10 cellular contexts compared by ENCODE assay signal in the genomic region with DNA sequence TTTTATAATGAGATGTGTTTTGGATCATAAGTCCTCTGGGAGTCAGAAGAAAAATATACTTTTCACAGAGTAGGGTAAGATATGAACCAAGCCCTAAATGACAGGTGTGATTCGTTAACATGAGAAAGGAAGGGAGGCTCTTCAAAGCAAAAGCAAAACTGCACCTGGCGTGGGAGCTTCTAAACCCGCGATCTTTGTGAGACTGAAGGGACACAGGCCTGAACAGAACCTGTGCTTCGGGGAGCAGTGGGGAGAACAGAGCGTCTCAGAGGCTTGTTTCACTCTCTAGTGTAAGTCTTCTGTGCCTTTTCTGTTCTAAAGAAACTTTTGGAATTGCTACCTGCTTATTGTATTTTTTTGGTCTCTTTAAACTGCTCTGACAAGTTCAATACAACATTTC.
DNase-seq lines count a peak whose midpoint lies in the region; ATAC-seq lines count a peak whose summit lies in the region.
"Had no signal": no experiment of that assay in that cellular context is flagged by ENCODE, and none has a peak within 500 bp of the region (broad histone marks: within the 10 kb centered on the region; RNA-seq: fewer than 3 reads in every experiment).

No MANE protein-coding gene starts in this region.

- peaks cover 5% of the 10 kb centered on the region for H3K4me1 Mint-ChIP-seq in activated T-cell treated with anti-CD3 and anti-CD28 coated beads, Interleukin-2, amount 50 U/mL, for 24 hours (ENCODE audit: low read depth)
- H3K4me1 Mint-ChIP-seq in stimulated activated naive B cell treated with anti-CD40 and anti-IgM and Interleukin-4, amounts not matched to agents 10 μg/mL and 1 μg/mL and 100 μg/mL, for 72 hours: no peaks in the 10 kb centered on the region

- no peaks in the 10 kb centered on the region for H3K9me3 Mint-ChIP-seq in activated T-cell treated with anti-CD3 and anti-CD28 coated beads, Interleukin-2, amount 50 U/mL, for 24 hours
- no peaks in the 10 kb centered on the region for H3K9me3 Mint-ChIP-seq in stimulated activated naive B cell treated with anti-CD40 and anti-IgM and Interleukin-4, amounts not matched to agents 10 μg/mL and 1 μg/mL and 100 μg/mL, for 72 hours

- peak overlapping the region; percentile 71 for H3K27ac Mint-ChIP-seq in activated T-cell treated with anti-CD3 and anti-CD28 coated beads, Interleukin-2, amount 50 U/mL, for 24 hours
- no peak overlapping the region for H3K27ac Mint-ChIP-seq in stimulated activated naive B cell treated with anti-CD40 and anti-IgM and Interleukin-4, amounts not matched to agents 10 μg/mL and 1 μg/mL and 100 μg/mL, for 72 hours

- H3K36me3 Mint-ChIP-seq in activated T-cell treated with anti-CD3 and anti-CD28 coated beads, Interleukin-2, amount 50 U/mL, for 24 hours (ENCODE audit: low read depth): no peaks in the 10 kb centered on the region
- H3K36me3 Mint-ChIP-seq in stimulated activated naive B cell treated with anti-CD40 and anti-IgM and Interleukin-4, amounts not matched to agents 10 μg/mL and 1 μg/mL and 100 μg/mL, for 72 hours: no peaks in the 10 kb centered on the region

- peak overlapping the region; percentile 36 for H3K4me3 Mint-ChIP-seq in activated T-cell treated with anti-CD3 and anti-CD28 coated beads, Interleukin-2, amount 50 U/mL, for 24 hours
- H3K4me3 Mint-ChIP-seq in stimulated activated naive B cell treated with anti-CD40 and anti-IgM and Interleukin-4, amounts not matched to agents 10 μg/mL and 1 μg/mL and 100 μg/mL, for 72 hours: no peak overlapping the region

- ATAC-seq in HG02642 (IDR thresholded peaks at IDR 0.05; ENCODE audit: poor library complexity, unreplicated experiment): peak; percentile 87
- ATAC-seq in stimulated activated naive B cell treated with anti-CD40 and anti-IgM and Interleukin-4, amounts not matched to agents 10 μg/mL and 1 μg/mL and 100 μg/mL, for 72 hours (replicated peaks): no peak

- no peak for DNase-seq in activated T-cell treated with anti-CD3 and anti-CD28 coated beads, Interleukin-2, amount 50 U/mL, for 24 hours
- no peak for DNase-seq in activated T-cell treated with anti-CD3 and anti-CD28 coated beads, Interleukin-2, amount 50 U/mL, for 1 hour
- DNase-seq in NCI-H187 treated with DMSO at 0.1 percent for 48 hours (lab: John Stamatoyannopoulos, UW) (peak; percentile 65), DMS79 (lab: John Stamatoyannopoulos, UW) (no peak), DMS114 treated with DMSO at 0.1 percent for 48 hours (lab: John Stamatoyannopoulos, UW; ENCODE audit: unreplicated experiment) (no peak)
- peak; percentile 19 for DNase-seq in stimulated activated CD4-positive, alpha-beta T cell treated with anti-CD3 and anti-CD28 coated beads, Interleukin-4, amount 100 ng/mL, for 1 hour
- no peak for DNase-seq in stimulated activated naive B cell treated with anti-CD40 and anti-IgM and Interleukin-4, amounts not matched to agents 10 μg/mL and 1 μg/mL and 100 μg/mL, for 72 hours
- DNase-seq: amniotic stem cell, NCI-H2227 treated with DMSO at 0.1 percent for 48 hours had no signal

- peaks cover 7% of the 10 kb centered on the region for H3K27me3 Mint-ChIP-seq in activated T-cell treated with anti-CD3 and anti-CD28 coated beads, Interleukin-2, amount 50 U/mL, for 24 hours
- H3K27me3 Mint-ChIP-seq in stimulated activated naive B cell treated with anti-CD40 and anti-IgM and Interleukin-4, amounts not matched to agents 10 μg/mL and 1 μg/mL and 100 μg/mL, for 72 hours: peaks cover 8 to 19% of the 10 kb centered on the region in 2 donors

Comparison
In these comparisons a context has a peak if more than half of its experiments do, and no peak if none do; other contexts are left out.
1. DNase-seq: peak in NCI-H187 treated with DMSO at 0.1 percent for 48 hours (single experiment) and stimulated activated CD4-positive, alpha-beta T cell treated with anti-CD3 and anti-CD28 coated beads, Interleukin-4, amount 100 ng/mL, for 1 hour (single experiment); none in activated T-cell treated with anti-CD3 and anti-CD28 coated beads, Interleukin-2, amount 50 U/mL, for 24 hours (single experiment), activated T-cell treated with anti-CD3 and anti-CD28 coated beads, Interleukin-2, amount 50 U/mL, for 1 hour (single experiment), DMS79 (single experiment), DMS114 treated with DMSO at 0.1 percent for 48 hours (single experiment) and stimulated activated naive B cell treated with anti-CD40 and anti-IgM and Interleukin-4, amounts not matched to agents 10 μg/mL and 1 μg/mL and 100 μg/mL, for 72 hours (single experiment).